ENCODE assay signal across 8 cellular contexts in the genomic region with DNA sequence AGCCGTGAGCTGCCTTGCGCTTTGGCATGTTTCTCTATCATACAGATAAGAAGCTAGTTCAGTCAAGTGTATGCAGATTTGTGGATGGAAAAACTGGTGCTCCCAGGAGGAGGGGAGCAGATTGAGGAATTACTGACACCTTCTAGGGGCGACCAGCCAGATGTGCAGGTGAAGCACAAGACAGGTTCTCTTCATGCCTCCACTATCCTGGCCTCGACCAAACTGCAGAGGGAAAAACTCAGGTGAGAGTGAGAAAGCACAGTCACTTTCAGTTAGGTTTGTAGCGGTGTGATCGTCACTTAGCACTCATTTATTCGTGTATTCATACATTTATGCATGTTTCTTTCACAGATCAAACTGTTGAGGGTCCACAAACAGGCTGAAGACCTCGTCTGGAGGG. TPM values are rescaled to one million over a fixed set of nuclear protein-coding genes. Genes with fewer than 3 reads are reported as not detected.
DNase-seq lines count a peak whose midpoint lies in the region; ATAC-seq and TF ChIP-seq lines count a peak whose summit lies in the region.

No MANE protein-coding gene starts in this region.

- H3K27ac ChIP-seq in 22Rv1, result peak overlapping the region; percentile 91
- peak overlapping the region; percentile 63 for H3K27ac ChIP-seq in HUES48 (ENCODE audit: low read depth, low read length)
- peak overlapping the region; percentile 35 for H3K27ac ChIP-seq in mammary epithelial cell (ENCODE audit: insufficient read depth, low read depth, low read length)

- DNase-seq in mammary epithelial cell (no peak), ACHN (no peak)

- peaks cover 43% of the 10 kb centered on the region for H3K79me2 ChIP-seq in mammary epithelial cell (ENCODE audit: insufficient read depth, low read length)

- dilution Hi-C loops in mammary epithelial cell (cut with HindIII; ENCODE audit: low sequenced_read_pairs), result no loop called here

- ATAC-seq in GM18505 (IDR thresholded peaks at IDR 0.05; ENCODE audit: unreplicated experiment) (no peak), GM21360 (IDR thresholded peaks at IDR 0.05; ENCODE audit: unreplicated experiment) (no peak), GM21381 (IDR thresholded peaks at IDR 0.05; ENCODE audit: unreplicated experiment) (no peak)

- BruUV-seq in mammary epithelial cell (replicated peaks; lab: Mats Ljungman, UMichigan), result TSS peak; percentile 79

- H3K9me3 ChIP-seq in HUES48 (ENCODE audit: control insufficient read depth, insufficient read depth, low read length) (no peaks in the 10 kb centered on the region), mammary epithelial cell (replicated peaks; ENCODE audit: insufficient read depth, low read length) (no peaks in the 10 kb centered on the region), mononuclear cell (ENCODE audit: low read depth, low read length) (no peaks in the 10 kb centered on the region)

- no peaks in the 10 kb centered on the region for H4K20me1 ChIP-seq in mammary epithelial cell (ENCODE audit: insufficient read depth, low read length)

- 26% methylated on average over 8 of the region's 8 CpGs for WGBS in mammary epithelial cell (ENCODE audit: low coverage, missing lambda C conversion rate)

- H3K4me2 ChIP-seq in mammary epithelial cell (ENCODE audit: insufficient read depth, low read depth, low read length), result peak overlapping the region; percentile 95

- H3K36me3 ChIP-seq in HUES48 (ENCODE audit: control insufficient read depth, insufficient read depth, low read length) (peaks cover 8% of the 10 kb centered on the region; the same call in 1 of the 2 replicates), mammary epithelial cell (ENCODE audit: insufficient read depth, low read length) (peaks cover 10% of the 10 kb centered on the region)

- H2AFZ ChIP-seq in mammary epithelial cell (ENCODE audit: low read depth, low read length), result peak overlapping the region; percentile 93

- CTCF ChIA-PET in mammary epithelial cell (lab: Charles Lee; ENCODE audit: low non-redundant PET), result interaction anchor here (0.6 kb wide), 1 partner anchor 56 kb away, joined by 3 read pairs; no protein-coding TSS in a partner anchor

- peak overlapping the region; percentile 78 for H3K4me3 ChIP-seq in HUES48 (ENCODE audit: low read depth, low read length)
- peak overlapping the region; percentile 93 to 97 (median 96) for H3K4me3 ChIP-seq in mammary epithelial cell (replicated peaks in 1 of 3; ENCODE audit: insufficient read depth in 1 of 3, low read depth in 2 of 3, low read length in 3 of 3)
- H3K4me3 ChIP-seq in mononuclear cell (ENCODE audit: low read length), result peak overlapping the region; percentile 88

- TF ChIP-seq POLR2A in GM18505 (IDR thresholded peaks at IDR 0.05; ENCODE audit: borderline replicate concordance, extremely low read depth, insufficient read depth, insufficient read length), result no peak

- TF ChIP-seq CTCF in 22Rv1 (IDR thresholded peaks at IDR 0.05) (no peak), mammary epithelial cell (conservative IDR thresholded peaks at IDR 0.05 in 1 of 2, IDR thresholded peaks at IDR 0.05 in 1 of 2; ENCODE audit: extremely low read depth in 1 of 2, insufficient read depth in 1 of 2, low read depth in 1 of 2, low read length in 2 of 2) (no peak)

- in situ Hi-C loops in mammary epithelial cell (cut with MboI; ENCODE audit: low sequenced_read_pairs in 2 of 2) (no loop called here), ACHN (cut with HindIII; ENCODE audit: low pct_ligation_motif_present, low pct_unique_long_range_greater_than_20kb, low sequenced_read_pairs) (no loop called here)

- H3K4me1 ChIP-seq in HUES48 (ENCODE audit: control insufficient read depth, insufficient read depth, low read length) (peaks cover 4% of the 10 kb centered on the region; the same call in 1 of the 2 replicates), mammary epithelial cell (ENCODE audit: insufficient read depth, low read length) (peaks cover 25% of the 10 kb centered on the region), mononuclear cell (ENCODE audit: insufficient read depth, low read length) (peaks cover 54% of the 10 kb centered on the region)

- intact Hi-C loops in mammary epithelial cell (cut with micrococcal nuclease), result no loop called here

- no peaks in the 10 kb centered on the region; the same call in none of the 2 replicates for H3K27me3 ChIP-seq in HUES48 (ENCODE audit: control insufficient read depth, insufficient read depth, low read length)
- no peaks in the 10 kb centered on the region for H3K27me3 ChIP-seq in mammary epithelial cell (ENCODE audit: insufficient read depth, low read length)
- H3K27me3 ChIP-seq in mononuclear cell (ENCODE audit: insufficient read depth, low read length), result no peaks in the 10 kb centered on the region

- no peak overlapping the region for H3K9ac ChIP-seq in HUES48 (ENCODE audit: low read depth, low read length)
- peak overlapping the region; percentile 49 for H3K9ac ChIP-seq in mammary epithelial cell (ENCODE audit: insufficient read depth, low read length)

RNA-seq across cellular contexts. Expression of gene DBNL, which starts 0.6 kb away (rescaled TPM):
- 10 to 100 TPM; 89.1 to 90.9 TPM for total RNA-seq in mammary epithelial cell
- 130 TPM for polyA plus RNA-seq in mammary epithelial cell
- 96.7 TPM for polyA minus RNA-seq in mammary epithelial cell
- 100 TPM for total RNA-seq in mononuclear cell

RNA-seq across cellular contexts. Expression of gene PGAM2, which starts 21.5 kb away (rescaled TPM):
- total RNA-seq in mammary epithelial cell (not detected), mononuclear cell (0.63 TPM)
- polyA plus RNA-seq in mammary epithelial cell, result not detected
- not detected for polyA minus RNA-seq in mammary epithelial cell

RNA-seq across cellular contexts. Expression of gene POLM, which starts 38.4 kb away (rescaled TPM):
- total RNA-seq in mammary epithelial cell (10 to 100 TPM; 11.8 to 18.7 TPM), mononuclear cell (15.6 TPM)
- 5.3 TPM for polyA plus RNA-seq in mammary epithelial cell
- 4.8 TPM for polyA minus RNA-seq in mammary epithelial cell

RNA-seq across cellular contexts. Expression of gene SPDYE1, which starts 46.2 kb away (rescaled TPM):
- total RNA-seq in mammary epithelial cell (under 1 TPM in 1 of 2 donors, not detected in 1; under 0.01 TPM), mononuclear cell (under 0.01 TPM)
- polyA plus RNA-seq in mammary epithelial cell, result not detected
- polyA minus RNA-seq in mammary epithelial cell, result not detected

Comparison
In these comparisons a context has a peak if more than half of its experiments do, and no peak if none do; other contexts are left out.
1. H3K27ac ChIP-seq: peak in every context shown above with its lines; median percentile 91 in 22Rv1; 63 in HUES48; 35 in mammary epithelial cell.